In the genomic region with DNA sequence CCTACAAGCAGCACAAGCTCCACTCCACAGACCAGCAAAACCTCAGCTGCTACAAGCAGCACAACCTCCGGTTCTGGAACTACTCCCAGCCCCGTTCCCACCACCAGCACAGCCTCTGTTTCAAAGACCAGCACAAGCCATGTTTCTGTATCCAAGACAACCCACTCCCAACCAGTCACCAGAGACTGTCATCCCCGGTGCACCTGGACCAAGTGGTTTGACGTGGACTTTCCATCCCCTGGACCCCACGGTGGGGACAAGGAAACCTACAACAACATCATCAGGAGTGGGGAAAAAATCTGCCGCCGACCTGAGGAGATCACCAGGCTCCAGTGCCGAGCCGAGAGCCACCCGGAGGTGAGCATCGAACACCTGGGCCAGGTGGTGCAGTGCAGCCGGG, we compare ENCODE assay signal across 10 cellular contexts. TPM values are rescaled to one million over a fixed set of nuclear protein-coding genes. Genes with fewer than 3 reads are reported as not detected.
DNase-seq lines count a peak whose midpoint lies in the region; ATAC-seq, FAIRE-seq and TF ChIP-seq lines count a peak whose summit lies in the region.
"Not testable (repeated sequence)": the region's sequence is repeated elsewhere in the genome, so short reads cannot be mapped to it uniquely, and the experiment has no call there.
"Had no signal": no experiment of that assay in that cellular context is flagged by ENCODE, and none has a peak within 500 bp of the region (broad histone marks: within the 10 kb centered on the region; RNA-seq: fewer than 3 reads in every experiment).

No MANE protein-coding gene starts in this region.

- not testable (repeated sequence) for H3K4me1 Mint-ChIP-seq in Calu3 (ENCODE audit: low read depth, unreplicated experiment); activated CD4-positive, alpha-beta T cell treated with anti-CD3 and anti-CD28 coated beads for 36 hours; activated naive CD8-positive, alpha-beta T cell treated with anti-CD3 and anti-CD28 coated beads, Interleukin-2, amount 10 ng/mL, durations not matched to agents 7 days and 5 days

- DNase-seq in Calu3, result not testable (repeated sequence)
- peak; percentile 1 for DNase-seq in activated CD4-positive, alpha-beta T cell treated with anti-CD3 and anti-CD28 coated beads for 36 hours
- DNase-seq in activated naive CD8-positive, alpha-beta T cell treated with anti-CD3 and anti-CD28 coated beads, Interleukin-2, amount 10 ng/mL, durations not matched to agents 7 days and 5 days, result peak; percentile 3
- DNase-seq in Right ventricle myocardium inferior (ENCODE audit: missing footprints) (peak; percentile 56), kidney (peak; percentile 23), lower lobe of right lung (peak; percentile 4), posterior vena cava (ENCODE audit: low spot score) (peak; percentile 36), suprapubic skin (ENCODE audit: low spot score in 2 of 2) (peak; percentile 13 to 27)

- intact Hi-C loops in Calu3 (cut with micrococcal nuclease; ENCODE audit: unreplicated experiment); activated CD4-positive, alpha-beta T cell treated with anti-CD3 and anti-CD28 coated beads for 36 hours (cut with DNase I, micrococcal nuclease); Right ventricle myocardium inferior (cut with DNase I); kidney (cut with DNase I); lower lobe of right lung (cut with DNase I); posterior vena cava (cut with DNase I): not testable (repeated sequence)

- POLR2A ChIA-PET in activated CD4-positive, alpha-beta T cell treated with anti-CD3 and anti-CD28 coated beads for 36 hours (lab: Charles Lee); activated naive CD8-positive, alpha-beta T cell treated with anti-CD3 and anti-CD28 coated beads, Interleukin-2, amount 10 ng/mL, durations not matched to agents 7 days and 5 days (lab: Charles Lee): not testable (repeated sequence)

- BruUV-seq in Calu3 (replicated peaks; lab: Mats Ljungman, UMichigan), result TSS peak; percentile 9

- TF ChIP-seq CTCF in Calu3 (IDR thresholded peaks at IDR 0.05; ENCODE audit: unreplicated experiment); kidney (IDR thresholded peaks at IDR 0.05; ENCODE audit: borderline replicate concordance, extremely low read depth, insufficient read depth); lower lobe of right lung (IDR thresholded peaks at IDR 0.05); suprapubic skin (IDR thresholded peaks at IDR 0.05): not testable (repeated sequence)

- not testable (repeated sequence) for H3K27ac Mint-ChIP-seq in Calu3 (ENCODE audit: unreplicated experiment); activated CD4-positive, alpha-beta T cell treated with anti-CD3 and anti-CD28 coated beads for 36 hours; activated naive CD8-positive, alpha-beta T cell treated with anti-CD3 and anti-CD28 coated beads, Interleukin-2, amount 10 ng/mL, durations not matched to agents 7 days and 5 days

- H3K9ac ChIP-seq in kidney (ENCODE audit: low read length in 2 of 2), result not testable (repeated sequence)

- not testable (repeated sequence) for ATAC-seq in activated CD4-positive, alpha-beta T cell treated with anti-CD3 and anti-CD28 coated beads for 36 hours; activated naive CD8-positive, alpha-beta T cell treated with anti-CD3 and anti-CD28 coated beads, Interleukin-2, amount 10 ng/mL, durations not matched to agents 7 days and 5 days (ENCODE audit: low read depth); Right ventricle myocardium inferior; lower lobe of right lung

- H3K9me3 ChIP-seq in kidney (ENCODE audit: control insufficient read depth in 1 of 2, low read length in 2 of 2); lower lobe of right lung; suprapubic skin: not testable (repeated sequence)

- H3K4me3 Mint-ChIP-seq in Calu3 (ENCODE audit: low read depth, unreplicated experiment); activated CD4-positive, alpha-beta T cell treated with anti-CD3 and anti-CD28 coated beads for 36 hours; activated naive CD8-positive, alpha-beta T cell treated with anti-CD3 and anti-CD28 coated beads, Interleukin-2, amount 10 ng/mL, durations not matched to agents 7 days and 5 days: not testable (repeated sequence)

- not testable (repeated sequence) for H3K36me3 ChIP-seq in kidney (ENCODE audit: control insufficient read depth in 1 of 2, insufficient read depth in 2 of 2, low read length in 2 of 2); lower lobe of right lung; suprapubic skin

- H3K27ac ChIP-seq in kidney (ENCODE audit: low read depth in 2 of 2, low read length in 2 of 2); lower lobe of right lung; suprapubic skin: not testable (repeated sequence)

- FAIRE-seq in kidney (lab: Jason Lieb, UNC), result not testable (repeated sequence)

- not testable (repeated sequence) for TF ChIP-seq EP300 in suprapubic skin (IDR thresholded peaks at IDR 0.05)

- CTCF ChIA-PET in Calu3 (lab: Charles Lee); activated CD4-positive, alpha-beta T cell treated with anti-CD3 and anti-CD28 coated beads for 36 hours (lab: Charles Lee): not testable (repeated sequence)

- not testable (repeated sequence) for H3K27me3 ChIP-seq in lower lobe of right lung (ENCODE audit: low read depth)
- H3K27me3 ChIP-seq in suprapubic skin, result peaks cover 31% of the 10 kb centered on the region

- not testable (repeated sequence) for H3K9me3 Mint-ChIP-seq in Calu3 (ENCODE audit: low read depth, unreplicated experiment); activated CD4-positive, alpha-beta T cell treated with anti-CD3 and anti-CD28 coated beads for 36 hours (ENCODE audit: low read depth); activated naive CD8-positive, alpha-beta T cell treated with anti-CD3 and anti-CD28 coated beads, Interleukin-2, amount 10 ng/mL, durations not matched to agents 7 days and 5 days

- H3K27me3 Mint-ChIP-seq in Calu3 (ENCODE audit: unreplicated experiment); activated CD4-positive, alpha-beta T cell treated with anti-CD3 and anti-CD28 coated beads for 36 hours; activated naive CD8-positive, alpha-beta T cell treated with anti-CD3 and anti-CD28 coated beads, Interleukin-2, amount 10 ng/mL, durations not matched to agents 7 days and 5 days: not testable (repeated sequence)

- TF ChIP-seq POLR2A in suprapubic skin (IDR thresholded peaks at IDR 0.05), result not testable (repeated sequence)

- 85% methylated on average over 12 of the region's 12 CpGs for WGBS in suprapubic skin

- not testable (repeated sequence) for H3K36me3 Mint-ChIP-seq in Calu3 (ENCODE audit: insufficient read depth, unreplicated experiment); activated CD4-positive, alpha-beta T cell treated with anti-CD3 and anti-CD28 coated beads for 36 hours (ENCODE audit: low read depth); activated naive CD8-positive, alpha-beta T cell treated with anti-CD3 and anti-CD28 coated beads, Interleukin-2, amount 10 ng/mL, durations not matched to agents 7 days and 5 days

- H3K4me3 ChIP-seq in kidney (ENCODE audit: low read length in 2 of 2); lower lobe of right lung; suprapubic skin: not testable (repeated sequence)

- H3K4me1 ChIP-seq in kidney (ENCODE audit: control insufficient read depth in 1 of 2, insufficient read depth in 1 of 2, low read depth in 1 of 2, low read length in 2 of 2); lower lobe of right lung; suprapubic skin: not testable (repeated sequence)

RNA-seq across cellular contexts. Expression of a gene that starts 32.1 kb away (rescaled TPM):
- total RNA-seq in Calu3 (2022) (51.2 and 145 TPM in 2 replicates), Right ventricle myocardium inferior (not detected), kidney (0.03 TPM), lower lobe of right lung (0.35 TPM), posterior vena cava (not detected), suprapubic skin (not detected)
- not detected for total RNA-seq in activated CD4-positive, alpha-beta T cell treated with anti-CD3 and anti-CD28 coated beads for 36 hours
- total RNA-seq in activated naive CD8-positive, alpha-beta T cell treated with anti-CD3 and anti-CD28 coated beads, Interleukin-2, amount 10 ng/mL, durations not matched to agents 7 days and 5 days, result not detected
- not detected for polyA plus RNA-seq in kidney (ENCODE audit: insufficient read depth, low read depth, low replicate concordance)
- total RNA-seq: CD4-positive, alpha-beta memory T cell; HFFc6 had no signal
- polyA plus RNA-seq: CD4-positive, alpha-beta memory T cell had no signal

RNA-seq across cellular contexts. Expression of a gene that starts 33.0 kb away (rescaled TPM):
- total RNA-seq in Calu3 (2022) (3.4 and 10.5 TPM in 2 replicates), Right ventricle myocardium inferior (not detected), kidney (0.38 TPM), lower lobe of right lung (57.5 TPM), posterior vena cava (under 1 TPM in 1 of 2 donors, not detected in 1; 0.69 TPM), suprapubic skin (under 1 TPM; 0.08 to 0.34 (median 0.13) TPM)
- total RNA-seq in activated CD4-positive, alpha-beta T cell treated with anti-CD3 and anti-CD28 coated beads for 36 hours, result not detected
- total RNA-seq in activated naive CD8-positive, alpha-beta T cell treated with anti-CD3 and anti-CD28 coated beads, Interleukin-2, amount 10 ng/mL, durations not matched to agents 7 days and 5 days, result not detected
- polyA plus RNA-seq in kidney (ENCODE audit: insufficient read depth, low read depth, low replicate concordance), result not detected
- total RNA-seq: CD4-positive, alpha-beta memory T cell; HFFc6 had no signal
- polyA plus RNA-seq: CD4-positive, alpha-beta memory T cell had no signal

Comparison
In these comparisons a context has a peak if more than half of its experiments do, and no peak if none do; other contexts are left out.
1. RNA of a gene that starts 32.1 kb away (total RNA-seq): 51.2 to 145 TPM in Calu3; 0.35 TPM in lower lobe of right lung (single experiment), 0.03 TPM in kidney (single experiment), not detected in activated CD4-positive, alpha-beta T cell treated with anti-CD3 and anti-CD28 coated beads for 36 hours, not detected in activated naive CD8-positive, alpha-beta T cell treated with anti-CD3 and anti-CD28 coated beads, Interleukin-2, amount 10 ng/mL, durations not matched to agents 7 days and 5 days, not detected in Right ventricle myocardium inferior (single experiment), not detected in posterior vena cava and not detected in suprapubic skin; every median in the first group is over 10 times any median in the second.